ENCODE assay signal across 20 cellular contexts in genomic region chr3:9190276-9190675, GRCh38. TPM values are rescaled to one million over a fixed set of nuclear protein-coding genes. Genes with fewer than 3 reads are reported as not detected.
DNase-seq lines count a peak whose midpoint lies in the region; TF ChIP-seq lines count a peak whose summit lies in the region.
"Had no signal": no experiment of that assay in that cellular context is flagged by ENCODE, and none has a peak within 500 bp of the region (broad histone marks: within the 10 kb centered on the region; RNA-seq: fewer than 3 reads in every experiment).

No MANE protein-coding gene starts in this region.

- H3K36me3 Mint-ChIP-seq in brain = peaks cover 53% of the 10 kb centered on the region
- H3K36me3 Mint-ChIP-seq in neural crest cell (ENCODE audit: low read depth) = peaks cover 27% of the 10 kb centered on the region
- no peaks in the 10 kb centered on the region for H3K36me3 Mint-ChIP-seq in activated CD4-positive, alpha-beta memory T cell treated with anti-CD3 and anti-CD28 coated beads for 36 hours
- H3K36me3 Mint-ChIP-seq: CD14-positive monocyte; CD8-positive, alpha-beta memory T cell had no signal

- peaks cover 3% of the 10 kb centered on the region for H3K27me3 Mint-ChIP-seq in brain
- H3K27me3 Mint-ChIP-seq in neural crest cell (ENCODE audit: low read depth) = no peaks in the 10 kb centered on the region
- H3K27me3 Mint-ChIP-seq in activated CD4-positive, alpha-beta memory T cell treated with anti-CD3 and anti-CD28 coated beads for 36 hours = no peaks in the 10 kb centered on the region
- H3K27me3 Mint-ChIP-seq: CD4-positive, alpha-beta T cell had no signal

- TF ChIP-seq CTCF in brain (conservative IDR thresholded peaks at IDR 0.05) (no peak), neural crest cell (conservative IDR thresholded peaks at IDR 0.05) (no peak)

- H3K9me3 Mint-ChIP-seq in brain (peaks cover 2 to 22% (median 4%) of the 10 kb centered on the region in 5 experiments), neural crest cell (peaks cover 2% of the 10 kb centered on the region)
- no peaks in the 10 kb centered on the region for H3K9me3 Mint-ChIP-seq in activated CD4-positive, alpha-beta memory T cell treated with anti-CD3 and anti-CD28 coated beads for 36 hours
- H3K9me3 Mint-ChIP-seq: CD4-positive, alpha-beta T cell; CD8-positive, alpha-beta memory T cell had no signal

- CTCF ChIA-PET in activated CD4-positive, alpha-beta memory T cell treated with anti-CD3 and anti-CD28 coated beads for 36 hours (lab: Charles Lee) = no interaction called here

- H3K4me3 Mint-ChIP-seq in brain (no peak overlapping the region), neural crest cell (no peak overlapping the region)
- H3K4me3 Mint-ChIP-seq in activated CD4-positive, alpha-beta memory T cell treated with anti-CD3 and anti-CD28 coated beads for 36 hours = no peak overlapping the region
- H3K4me3 Mint-ChIP-seq: CD14-positive monocyte; CD4-positive, alpha-beta T cell; CD8-positive, alpha-beta memory T cell had no signal

- peak; percentile 71 for DNase-seq in cerebellum (ENCODE audit: low spot score)
- no peak for DNase-seq in neural crest cell (ENCODE audit: low read depth, low spot score)
- DNase-seq in activated CD4-positive, alpha-beta memory T cell treated with anti-CD3 and anti-CD28 coated beads for 36 hours = no peak
- no peak for DNase-seq in NCI-H146 (lab: John Stamatoyannopoulos, UW)
- no peak for DNase-seq in amygdala (lab: John Stamatoyannopoulos, UW)
- DNase-seq: 8988T; ACHN; AML-193; BE2C; CD4-positive, alpha-beta T cell; CD8-positive, alpha-beta memory T cell; DMS 273 treated with DMSO at 0.1 percent for 48 hours; DMS79; EL; GF-D8; GM23248; H7; HCEC 1CT had no signal

- intact Hi-C loops in activated CD4-positive, alpha-beta memory T cell treated with anti-CD3 and anti-CD28 coated beads for 36 hours (cut with micrococcal nuclease) = no loop called here

- H3K4me1 Mint-ChIP-seq in brain (peaks cover 90% of the 10 kb centered on the region), neural crest cell (peaks cover 82% of the 10 kb centered on the region)
- no peaks in the 10 kb centered on the region for H3K4me1 Mint-ChIP-seq in activated CD4-positive, alpha-beta memory T cell treated with anti-CD3 and anti-CD28 coated beads for 36 hours (ENCODE audit: low read depth)
- H3K4me1 Mint-ChIP-seq: CD14-positive monocyte; CD8-positive, alpha-beta memory T cell had no signal

- POLR2A ChIA-PET in activated CD4-positive, alpha-beta memory T cell treated with anti-CD3 and anti-CD28 coated beads for 36 hours (lab: Charles Lee) = no interaction called here

- peak overlapping the region in 4 of 5 experiments; percentile 27 to 87 (median 66) for H3K27ac Mint-ChIP-seq in brain
- H3K27ac Mint-ChIP-seq in neural crest cell (ENCODE audit: unreplicated experiment) = peak overlapping the region; percentile 8
- H3K27ac Mint-ChIP-seq in activated CD4-positive, alpha-beta memory T cell treated with anti-CD3 and anti-CD28 coated beads for 36 hours = no peak overlapping the region
- H3K27ac Mint-ChIP-seq: CD14-positive monocyte; CD4-positive, alpha-beta T cell; CD8-positive, alpha-beta memory T cell had no signal

RNA-seq across cellular contexts. Expression of gene SRGAP3, which starts 59.2 kb away (rescaled TPM):
- polyA plus RNA-seq in brain (ENCODE audit: insufficient read depth, low read depth, low replicate concordance) = 9.8 TPM
- total RNA-seq in cerebellum (130 TPM), neural crest cell (58.4 and 60.5 TPM in 2 replicates)
- total RNA-seq in activated CD4-positive, alpha-beta memory T cell treated with anti-CD3 and anti-CD28 coated beads for 36 hours = 1 to 10 TPM; 2.2 to 3.5 TPM

Comparison
In these comparisons a context has a peak if more than half of its experiments do, and no peak if none do; other contexts are left out.
1. RNA of gene SRGAP3, which starts 59.2 kb away (total RNA-seq): 130 TPM in cerebellum (single experiment) and 58.4 to 60.5 TPM in neural crest cell; 2.2 to 3.5 TPM in activated CD4-positive, alpha-beta memory T cell treated with anti-CD3 and anti-CD28 coated beads for 36 hours; every median in the first group is over 10 times any median in the second.